In genomic region chr13:50720856-50721663, GRCh38 we compare ENCODE assay signal across 19 cellular contexts.
"Had no signal": no experiment of that assay in that cellular context is flagged by ENCODE, and none has a peak within 500 bp of the region (broad histone marks: within the 10 kb centered on the region; RNA-seq: fewer than 3 reads in every experiment).

No MANE protein-coding gene starts in this region.

- H3K9me3 ChIP-seq: adrenal gland, gastrocnemius medialis, heart left ventricle, left ventricle myocardium inferior, transverse colon had no signal

- H3K4me3 Mint-ChIP-seq: effector memory CD8-positive, alpha-beta T cell; immature natural killer cell; memory B cell; naive thymus-derived CD4-positive, alpha-beta T cell; stimulated activated naive CD8-positive, alpha-beta T cell treated with anti-CD3 and anti-CD28 coated beads, Interleukin-15, Interleukin-2, amounts not matched to agents 100 ng/mL and 50 ng/mL, for 24 hours; T-helper 1 cell treated with Interleukin-12 subunit alpha and Interleukin-12 subunit beta and Interleukin-4 antibody, amounts not matched to agents 30 μg/mL and 1 μg/mL, for 36 hours had no signal

- H3K27me3 ChIP-seq: adrenal gland, gastrocnemius medialis, heart left ventricle, transverse colon had no signal

- H3K27ac Mint-ChIP-seq: activated naive CD4-positive, alpha-beta T cell treated with anti-CD3 and anti-CD28 coated beads, Interleukin-2, amount 50 U/mL, for 72 hours; immature natural killer cell; memory B cell; stimulated activated naive CD8-positive, alpha-beta T cell treated with anti-CD3 and anti-CD28 coated beads, Interleukin-15, Interleukin-2, amounts not matched to agents 100 ng/mL and 50 ng/mL, for 24 hours; T-helper 1 cell treated with Interleukin-12 subunit alpha and Interleukin-12 subunit beta and Interleukin-4 antibody, amounts not matched to agents 30 μg/mL and 1 μg/mL, for 36 hours had no signal

- H3K4me1 Mint-ChIP-seq: immature natural killer cell had no signal

- H2AFZ ChIP-seq: parathyroid adenoma had no signal

- H3K79me2 ChIP-seq: parathyroid adenoma had no signal

- H3K36me3 ChIP-seq: adrenal gland, gastrocnemius medialis, heart left ventricle, left ventricle myocardium inferior, transverse colon had no signal

- H3K27ac ChIP-seq: epithelial cell of prostate, gastrocnemius medialis, heart left ventricle, left ventricle myocardium inferior, parathyroid adenoma, transverse colon, VCaP had no signal

- H3K9ac ChIP-seq: parathyroid adenoma had no signal

- DNase-seq: activated CD4-positive, alpha-beta T cell treated with anti-CD3 and anti-CD28 coated beads, Interleukin-2, amount 50 U/mL, for 48 hours; activated gamma-delta T cell treated with Interleukin-2 at 50 U/mL for 16 hours; adrenal gland; effector memory CD8-positive, alpha-beta T cell; gastrocnemius medialis; heart left ventricle; immature natural killer cell; kidney glomerular epithelial cell; left ventricle myocardium inferior; naive thymus-derived CD4-positive, alpha-beta T cell; stimulated activated CD4-positive, alpha-beta T cell treated with anti-CD3 and anti-CD28 coated beads, Interleukin-2, amount 100 ng/mL, for 24 hours; transverse colon had no signal

- ATAC-seq: activated naive CD4-positive, alpha-beta T cell treated with anti-CD3 and anti-CD28 coated beads, Interleukin-2, amount 50 U/mL, for 72 hours; effector memory CD8-positive, alpha-beta T cell; gastrocnemius medialis; heart left ventricle; naive thymus-derived CD4-positive, alpha-beta T cell had no signal

- H3K27me3 Mint-ChIP-seq: memory B cell had no signal

- H3K4me3 ChIP-seq: adrenal gland, gastrocnemius medialis, heart left ventricle, left ventricle myocardium inferior, transverse colon had no signal

- H3K36me3 Mint-ChIP-seq: activated naive CD4-positive, alpha-beta T cell treated with anti-CD3 and anti-CD28 coated beads, Interleukin-2, amount 50 U/mL, for 72 hours; memory B cell had no signal

- H3K9me3 Mint-ChIP-seq: effector memory CD8-positive, alpha-beta T cell; memory B cell; stimulated activated naive CD8-positive, alpha-beta T cell treated with anti-CD3 and anti-CD28 coated beads, Interleukin-15, Interleukin-2, amounts not matched to agents 100 ng/mL and 50 ng/mL, for 24 hours; T-helper 1 cell treated with Interleukin-12 subunit alpha and Interleukin-12 subunit beta and Interleukin-4 antibody, amounts not matched to agents 30 μg/mL and 1 μg/mL, for 36 hours had no signal

- H3K4me1 ChIP-seq: adrenal gland, gastrocnemius medialis, left ventricle myocardium inferior, parathyroid adenoma, transverse colon had no signal
